Comparison of ENCODE assay signal across 8 cellular contexts in the genomic region with DNA sequence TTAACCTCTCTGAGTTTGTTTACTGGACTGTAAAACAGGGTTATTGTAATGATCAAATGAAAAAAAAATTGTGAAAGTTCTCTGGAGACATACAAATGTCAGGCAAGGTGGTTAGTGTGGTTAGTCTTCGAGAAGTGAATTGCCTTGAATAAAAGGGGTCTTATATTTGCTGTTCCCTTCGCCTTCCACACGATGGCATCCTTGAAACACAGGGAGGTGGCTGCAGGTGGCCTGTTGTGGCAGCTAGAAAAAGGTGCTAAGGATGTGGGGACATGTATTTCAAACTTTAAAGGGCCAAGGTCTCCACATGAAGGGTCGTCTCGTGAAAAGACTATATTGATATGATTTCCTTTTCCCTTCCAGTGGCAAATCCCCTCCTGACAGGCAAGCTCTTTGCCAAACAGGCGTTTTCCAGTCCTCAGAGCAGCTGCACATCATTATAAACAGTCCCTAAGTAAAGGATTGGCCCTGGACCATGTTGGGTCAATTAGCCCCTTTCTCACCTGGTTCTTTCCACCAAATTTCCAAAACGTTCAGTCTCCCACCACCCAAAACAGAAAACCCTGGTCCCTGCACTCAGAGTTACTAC.
DNase-seq lines count a peak whose midpoint lies in the region; ATAC-seq, FAIRE-seq and TF ChIP-seq lines count a peak whose summit lies in the region.

No MANE protein-coding gene starts in this region.

- peak; percentile 11 for FAIRE-seq in G401.6 (lab: Jason Lieb, UNC)
- no peak for FAIRE-seq in K562 (lab: Jason Lieb, UNC)

- H3K9ac ChIP-seq in K562 (ENCODE audit: insufficient read depth in 1 of 2, low read depth in 2 of 2, low read length in 2 of 2): no peak overlapping the region
- H3K9ac ChIP-seq in liver (ENCODE audit: low read depth in 1 of 2, low read length in 2 of 2): no peak overlapping the region

- intact Hi-C loops in K562 (cut with micrococcal nuclease): loop anchor here (1.0 to 2.0 kb wide), 3 partner anchors 321 to 418 kb away; no protein-coding TSS in a partner anchor
- intact Hi-C loops in posterior vena cava (cut with DNase I): no loop called here

- no peak overlapping the region for H3K4me3 ChIP-seq in Jurkat, Clone E6-1 (ENCODE audit: low read length)
- H3K4me3 ChIP-seq in K562 (no peak overlapping the region), liver (ENCODE audit: low read depth in 1 of 3, low read length in 3 of 3) (no peak overlapping the region), thoracic aorta (no peak overlapping the region)

- H3K9me3 ChIP-seq in K562 (replicated peaks; ENCODE audit: control insufficient read depth, insufficient read depth, low read depth, low read length): no peaks in the 10 kb centered on the region
- no peaks in the 10 kb centered on the region for H3K9me3 ChIP-seq in liver (ENCODE audit: control insufficient read depth in 4 of 4, low read length in 3 of 4)
- no peaks in the 10 kb centered on the region for H3K9me3 ChIP-seq in thoracic aorta

- TF ChIP-seq EP300 in K562 (IDR thresholded peaks at IDR 0.05; ENCODE audit: low read length): no peak

- TF ChIP-seq RAD21 in K562 (CRISPR knock-in tag; conservative IDR thresholded peaks at IDR 0.05 in 1 of 2, IDR thresholded peaks at IDR 0.05 in 1 of 2): peak; percentile 57 to 82
- TF ChIP-seq RAD21 in liver (IDR thresholded peaks at IDR 0.05): peak; percentile 84 to 91

- in situ Hi-C loops in K562 (cut with MboI): loop anchor here (10.0 kb wide), 1 partner anchor 421 kb away; no protein-coding TSS in a partner anchor

- no peak for TF ChIP-seq POLR2A in K562 (conservative IDR thresholded peaks at IDR 0.05)

- peaks cover 3 to 6% (median 6%) of the 10 kb centered on the region in 3 donors for H3K4me1 Mint-ChIP-seq in T-cell

- no peaks in the 10 kb centered on the region for H3K4me1 ChIP-seq in K562 (replicated peaks in 1 of 2; ENCODE audit: control insufficient read depth in 2 of 2, insufficient read depth in 2 of 2, low read length in 2 of 2)
- no peaks in the 10 kb centered on the region for H3K4me1 ChIP-seq in liver (ENCODE audit: control insufficient read depth in 4 of 4, insufficient read depth in 4 of 4, low read length in 3 of 4)
- peaks cover 5 to 20% of the 10 kb centered on the region in 2 donors for H3K4me1 ChIP-seq in thoracic aorta (ENCODE audit: control insufficient read depth in 1 of 2, low read depth in 2 of 2)

- 0% methylated on average over 7 of the region's 7 CpGs for WGBS in K562 (ENCODE audit: insufficient coverage, low coverage, missing lambda C conversion rate)
- WGBS in liver: 31% methylated on average over 7 of the region's 7 CpGs

- H3K27ac ChIP-seq in K562 (ENCODE audit: extremely low read depth, low read depth, low read length) (no peak overlapping the region), liver (ENCODE audit: low read depth in 1 of 2, low read length in 2 of 2) (no peak overlapping the region), thoracic aorta (no peak overlapping the region)

- ATAC-seq in T-cell (replicated peaks in 1 of 4) (peak in 3 of 4 experiments; percentile 41 to 58 (median 55)), K562 (no peak; the same call in 2 of the 3 replicates), thoracic aorta (ENCODE audit: insufficient number of reproducible peaks, low FRiP score, low read depth) (no peak)

- POLR2A ChIA-PET in T-cell (lab: Charles Lee) (interaction anchor here in 1 of 2 donors (0.6 kb wide), 1 partner anchor 427 kb away, joined by 3 read pairs; no protein-coding TSS in a partner anchor), K562 (lab: Yijun Ruan, JAX) (no interaction called here)

- CTCF ChIA-PET in T-cell (lab: Charles Lee) (interaction anchor here (1.0 to 1.2 kb wide), 3 partner anchors 321 to 418 kb away, joined by 3 to 7 read pairs (median 7); no protein-coding TSS in a partner anchor), K562 (lab: Yijun Ruan, JAX; ENCODE audit: low intra/inter-chr PET ratio) (interaction anchor here (0.6 to 1.6 kb wide), 2 partner anchors 256 to 417 kb away, joined by 4 to 6 read pairs; no protein-coding TSS in a partner anchor)

- no peaks in the 10 kb centered on the region for H3K79me2 ChIP-seq in K562 (ENCODE audit: control insufficient read depth, insufficient read depth, low read length)

- peak; percentile 62 to 80 (median 66) for TF ChIP-seq CTCF in K562 (IDR thresholded peaks at IDR 0.05 in 2 of 3, conservative IDR thresholded peaks at IDR 0.05 in 1 of 3; ENCODE audit: insufficient read depth in 2 of 3, low read depth in 1 of 3, low read length in 3 of 3)
- TF ChIP-seq CTCF in liver (IDR thresholded peaks at IDR 0.05; ENCODE audit: low read depth, low read length, missing input control): peak; percentile 51
- peak; percentile 45 for TF ChIP-seq CTCF in thoracic aorta (IDR thresholded peaks at IDR 0.05)

- no peak overlapping the region for H3K4me2 ChIP-seq in K562 (ENCODE audit: insufficient read depth, low read length)

- H3K4me3 Mint-ChIP-seq in T-cell: no peak overlapping the region

- H3K36me3 ChIP-seq in K562 (ENCODE audit: control insufficient read depth, insufficient read depth, low read length) (no peaks in the 10 kb centered on the region), liver (ENCODE audit: control insufficient read depth in 4 of 4, insufficient read depth in 3 of 4, low read depth in 1 of 4, low read length in 3 of 4) (no peaks in the 10 kb centered on the region), thoracic aorta (no peaks in the 10 kb centered on the region)

- H3K9me3 Mint-ChIP-seq in T-cell: no peaks in the 10 kb centered on the region

- no peaks in the 10 kb centered on the region for H3K9me1 ChIP-seq in K562 (ENCODE audit: control insufficient read depth, insufficient read depth, low read length)

- no peak overlapping the region for H2AFZ ChIP-seq in K562 (ENCODE audit: low read depth, low read length)

- no TSS peak for BruUV-seq in K562 (replicated peaks; lab: Mats Ljungman, UMichigan)

- no peaks in the 10 kb centered on the region for H4K20me1 ChIP-seq in K562 (replicated peaks; ENCODE audit: control insufficient read depth, insufficient read depth, low read length)

- peaks cover 0 to 4% of the 10 kb centered on the region in 2 donors for H3K27me3 Mint-ChIP-seq in T-cell

- H3K27me3 ChIP-seq in K562 (ENCODE audit: control insufficient read depth in 2 of 2, insufficient read depth in 2 of 2, low read length in 2 of 2) (peaks cover 2 to 27% of the 10 kb centered on the region in 2 experiments; a peak in 2 of 5 replicates), liver (ENCODE audit: control insufficient read depth in 4 of 4, insufficient read depth in 4 of 4, low read length in 3 of 4) (peaks cover 0 to 3% (median 0%) of the 10 kb centered on the region in 4 donors), thoracic aorta (replicated peaks; ENCODE audit: insufficient read depth) (no peaks in the 10 kb centered on the region)

- peak; percentile 82 for DNase-seq in Jurkat, Clone E6-1 (ENCODE audit: low read depth, low spot score)
- DNase-seq in T-cell: peak in 33 of 34 experiments; percentile 16 to 63 (median 44)
- peak; percentile 11 to 50 (median 30) for DNase-seq in K562 (ENCODE audit: extremely low read depth in 1 of 4, low spot score in 3 of 4)
- DNase-seq in thoracic aorta (ENCODE audit: low spot score): no peak
- DNase-seq in posterior vena cava (ENCODE audit: low spot score): no peak
- DNase-seq in NCI-H226: no peak

- H3K27ac Mint-ChIP-seq in T-cell: no peak overlapping the region

- H3K36me3 Mint-ChIP-seq in T-cell: no peaks in the 10 kb centered on the region

TF ChIP-seq in K562, 482 proteins besides CTCF, POLR2A, EP300 and RAD21:
- TF ChIP-seq NFIC (IDR thresholded peaks at IDR 0.05) (no peak), SMC3 (conservative IDR thresholded peaks at IDR 0.05; ENCODE audit: insufficient read depth, low read depth, low read length) (peak; percentile 51), DEAF1 (CRISPR knock-in tag; IDR thresholded peaks at IDR 0.05) (peak; percentile 67)

TF ChIP-seq in liver, 16 proteins besides CTCF, POLR2A, EP300 and RAD21 (continues in another document):
- TF ChIP-seq NR2F2 (IDR thresholded peaks at IDR 0.05): no peak
- no peak for TF ChIP-seq SP1 (IDR thresholded peaks at IDR 0.05)
- no peak for TF ChIP-seq EGR1 (IDR thresholded peaks at IDR 0.05; ENCODE audit: low read depth in 2 of 2)
- TF ChIP-seq, protein P1, sequence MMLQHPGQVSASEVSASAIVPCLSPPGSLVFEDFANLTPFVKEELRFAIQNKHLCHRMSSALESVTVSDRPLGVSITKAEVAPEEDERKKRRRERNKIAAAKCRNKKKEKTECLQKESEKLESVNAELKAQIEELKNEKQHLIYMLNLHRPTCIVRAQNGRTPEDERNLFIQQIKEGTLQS (IDR thresholded peaks at IDR 0.05): no peak
- no peak for TF ChIP-seq FOXA2 (IDR thresholded peaks at IDR 0.05)
- no peak for TF ChIP-seq HNF4G (IDR thresholded peaks at IDR 0.05)
- TF ChIP-seq, protein P2, sequence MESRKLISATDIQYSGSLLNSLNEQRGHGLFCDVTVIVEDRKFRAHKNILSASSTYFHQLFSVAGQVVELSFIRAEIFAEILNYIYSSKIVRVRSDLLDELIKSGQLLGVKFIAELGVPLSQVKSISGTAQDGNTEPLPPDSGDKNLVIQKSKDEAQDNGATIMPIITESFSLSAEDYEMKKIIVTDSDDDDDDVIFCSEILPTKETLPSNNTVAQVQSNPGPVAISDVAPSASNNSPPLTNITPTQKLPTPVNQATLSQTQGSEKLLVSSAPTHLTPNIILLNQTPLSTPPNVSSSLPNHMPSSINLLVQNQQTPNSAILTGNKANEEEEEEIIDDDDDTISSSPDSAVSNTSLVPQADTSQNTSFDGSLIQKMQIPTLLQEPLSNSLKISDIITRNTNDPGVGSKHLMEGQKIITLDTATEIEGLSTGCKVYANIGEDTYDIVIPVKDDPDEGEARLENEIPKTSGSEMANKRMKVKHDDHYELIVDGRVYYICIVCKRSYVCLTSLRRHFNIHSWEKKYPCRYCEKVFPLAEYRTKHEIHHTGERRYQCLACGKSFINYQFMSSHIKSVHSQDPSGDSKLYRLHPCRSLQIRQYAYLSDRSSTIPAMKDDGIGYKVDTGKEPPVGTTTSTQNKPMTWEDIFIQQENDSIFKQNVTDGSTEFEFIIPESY (IDR thresholded peaks at IDR 0.05): no peak
- no peak for TF ChIP-seq RXRA (IDR thresholded peaks at IDR 0.05)
- TF ChIP-seq GABPA (IDR thresholded peaks at IDR 0.05 in 1 of 2, conservative IDR thresholded peaks at IDR 0.05 in 1 of 2): no peak
- TF ChIP-seq TAF1 (conservative IDR thresholded peaks at IDR 0.05): no peak
- TF ChIP-seq MAX (IDR thresholded peaks at IDR 0.05): no peak
- no peak for TF ChIP-seq FOXA1 (IDR thresholded peaks at IDR 0.05)

Comparison
In these comparisons a context has a peak if more than half of its experiments do, and no peak if none do; other contexts are left out.
1. DNase-seq: peak in Jurkat, Clone E6-1 (single experiment), T-cell (33 of 34) and K562 (4 of 4); none in thoracic aorta (single experiment), posterior vena cava (single experiment) and NCI-H226 (single experiment).
2. ATAC-seq: peak in T-cell (3 of 4); none in K562 (single experiment) and thoracic aorta (single experiment).
3. Peak in every context shown above with its lines, with median percentiles within 50 percentile points of each other: CTCF ChIP-seq.